ENCODE assay signal across 8 cellular contexts in the genomic region with DNA sequence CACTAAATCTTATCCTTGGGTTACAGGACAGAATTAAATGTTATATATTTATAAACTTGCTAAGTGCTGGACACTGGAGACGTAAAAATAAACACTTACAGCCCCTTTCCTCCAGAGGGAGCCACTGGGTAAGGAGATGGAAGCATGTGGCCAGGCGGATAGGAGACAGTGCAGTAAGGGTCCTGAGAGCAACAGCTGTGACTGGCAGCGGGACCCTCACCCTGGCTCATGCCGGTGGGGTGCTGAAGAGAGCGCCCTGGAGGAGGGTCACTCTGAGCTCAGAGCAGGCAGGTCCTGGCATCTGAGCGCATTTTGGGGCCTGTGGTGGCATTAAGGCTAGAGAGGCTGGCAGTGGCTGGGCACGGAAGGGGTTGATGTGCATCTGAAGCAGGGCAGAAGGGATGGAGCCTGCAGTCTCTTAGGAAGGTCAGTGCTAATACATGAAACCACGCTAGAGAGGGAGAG. TPM values are rescaled to one million over a fixed set of nuclear protein-coding genes. Genes with fewer than 3 reads are reported as not detected.
A peak's percentile ranks its signal among the peaks of the same experiment; 100 is the strongest.
DNase-seq lines count a peak whose midpoint lies in the region; ATAC-seq and TF ChIP-seq lines count a peak whose summit lies in the region.

No MANE protein-coding gene starts in this region.

- H3K27me3 Mint-ChIP-seq in effector memory CD8-positive, alpha-beta T cell = no peaks in the 10 kb centered on the region

- H3K4me3 ChIP-seq in RWPE2 (ENCODE audit: severe bottlenecking) (no peak overlapping the region), neural cell (ENCODE audit: low read length) (no peak overlapping the region)

- H3K4me1 Mint-ChIP-seq in effector memory CD8-positive, alpha-beta T cell (ENCODE audit: low read depth in 2 of 2) = peaks cover 13% of the 10 kb centered on the region in 2 donors

- no peaks in the 10 kb centered on the region for H3K4me1 ChIP-seq in RWPE2 (ENCODE audit: insufficient read depth, poor library complexity, severe bottlenecking)

- ATAC-seq in RWPE2 (ENCODE audit: low read depth) = no peak
- peak; percentile 68 for ATAC-seq in effector memory CD8-positive, alpha-beta T cell (replicated peaks)

- no peak overlapping the region for H2AFZ ChIP-seq in neural cell (ENCODE audit: low read depth, low read length)

- H3K27ac ChIP-seq in RWPE2 (ENCODE audit: poor library complexity, severe bottlenecking) = no peak overlapping the region
- H3K27ac ChIP-seq in neural cell (ENCODE audit: low read length) = no peak overlapping the region

- TF ChIP-seq RAD21 in neural cell (conservative IDR thresholded peaks at IDR 0.05) = peak; percentile 24

- H3K9ac ChIP-seq in neural cell (ENCODE audit: low read length) = no peak overlapping the region

- no peaks in the 10 kb centered on the region for H4K20me1 ChIP-seq in neural cell (ENCODE audit: insufficient read depth)

- peak; percentile 53 for TF ChIP-seq CTCF in RWPE2 (IDR thresholded peaks at IDR 0.05; ENCODE audit: poor library complexity, severe bottlenecking)
- TF ChIP-seq CTCF in neural cell (IDR thresholded peaks at IDR 0.05; ENCODE audit: poor library complexity, severe bottlenecking) = peak; percentile 50

- no peaks in the 10 kb centered on the region for H3K9me3 Mint-ChIP-seq in effector memory CD8-positive, alpha-beta T cell

- no peaks in the 10 kb centered on the region for H3K9me2 ChIP-seq in neural cell (ENCODE audit: insufficient read depth, low read length)

- H3F3A ChIP-seq in neural cell (ENCODE audit: insufficient read depth, low read length, poor library complexity, severe bottlenecking) = no peaks in the 10 kb centered on the region

- H3K79me2 ChIP-seq in neural cell (replicated peaks; ENCODE audit: insufficient read depth, low read length) = no peaks in the 10 kb centered on the region

- DNase-seq in COR-L47 (lab: John Stamatoyannopoulos, UW) (peak; percentile 19), H4 (ENCODE audit: low spot score) (peak; percentile 58), RWPE2 (ENCODE audit: low spot score) (no peak), occipital lobe (lab: John Stamatoyannopoulos, UW) (no peak), mucosa of gallbladder (ENCODE audit: low spot score) (no peak), GF-D8 (lab: John Stamatoyannopoulos, UW) (no peak)
- peak in 2 of 3 experiments; percentile 20 to 31 for DNase-seq in effector memory CD8-positive, alpha-beta T cell

- H3K27me3 ChIP-seq in RWPE2 (ENCODE audit: insufficient read depth, poor library complexity, severe bottlenecking) = no peaks in the 10 kb centered on the region
- H3K27me3 ChIP-seq in neural cell (ENCODE audit: insufficient read depth, low read depth, low read length) = no peaks in the 10 kb centered on the region

- no peak for TF ChIP-seq EP300 in neural cell (conservative IDR thresholded peaks at IDR 0.05; ENCODE audit: poor library complexity, severe bottlenecking)

- H3K4me2 ChIP-seq in neural cell (ENCODE audit: low read length) = no peak overlapping the region

- H3K4me3 Mint-ChIP-seq in effector memory CD8-positive, alpha-beta T cell = peak overlapping the region in 1 of 2 donors; percentile 15

- peaks cover 91% of the 10 kb centered on the region for H3K36me3 Mint-ChIP-seq in effector memory CD8-positive, alpha-beta T cell (ENCODE audit: insufficient read depth)

- no peak overlapping the region for H3K27ac Mint-ChIP-seq in effector memory CD8-positive, alpha-beta T cell

- H3K36me3 ChIP-seq in RWPE2 (ENCODE audit: low read depth) (peaks cover 98% of the 10 kb centered on the region), neural cell (ENCODE audit: insufficient read depth, low read length) (peaks cover 11% of the 10 kb centered on the region)

- H3K9me3 ChIP-seq in RWPE2 (ENCODE audit: severe bottlenecking) (no peaks in the 10 kb centered on the region), neural cell (ENCODE audit: low read length) (no peaks in the 10 kb centered on the region)

TF ChIP-seq in neural cell, 6 proteins besides CTCF, POLR2A, EP300 and RAD21:
- TF ChIP-seq, protein P1, sequence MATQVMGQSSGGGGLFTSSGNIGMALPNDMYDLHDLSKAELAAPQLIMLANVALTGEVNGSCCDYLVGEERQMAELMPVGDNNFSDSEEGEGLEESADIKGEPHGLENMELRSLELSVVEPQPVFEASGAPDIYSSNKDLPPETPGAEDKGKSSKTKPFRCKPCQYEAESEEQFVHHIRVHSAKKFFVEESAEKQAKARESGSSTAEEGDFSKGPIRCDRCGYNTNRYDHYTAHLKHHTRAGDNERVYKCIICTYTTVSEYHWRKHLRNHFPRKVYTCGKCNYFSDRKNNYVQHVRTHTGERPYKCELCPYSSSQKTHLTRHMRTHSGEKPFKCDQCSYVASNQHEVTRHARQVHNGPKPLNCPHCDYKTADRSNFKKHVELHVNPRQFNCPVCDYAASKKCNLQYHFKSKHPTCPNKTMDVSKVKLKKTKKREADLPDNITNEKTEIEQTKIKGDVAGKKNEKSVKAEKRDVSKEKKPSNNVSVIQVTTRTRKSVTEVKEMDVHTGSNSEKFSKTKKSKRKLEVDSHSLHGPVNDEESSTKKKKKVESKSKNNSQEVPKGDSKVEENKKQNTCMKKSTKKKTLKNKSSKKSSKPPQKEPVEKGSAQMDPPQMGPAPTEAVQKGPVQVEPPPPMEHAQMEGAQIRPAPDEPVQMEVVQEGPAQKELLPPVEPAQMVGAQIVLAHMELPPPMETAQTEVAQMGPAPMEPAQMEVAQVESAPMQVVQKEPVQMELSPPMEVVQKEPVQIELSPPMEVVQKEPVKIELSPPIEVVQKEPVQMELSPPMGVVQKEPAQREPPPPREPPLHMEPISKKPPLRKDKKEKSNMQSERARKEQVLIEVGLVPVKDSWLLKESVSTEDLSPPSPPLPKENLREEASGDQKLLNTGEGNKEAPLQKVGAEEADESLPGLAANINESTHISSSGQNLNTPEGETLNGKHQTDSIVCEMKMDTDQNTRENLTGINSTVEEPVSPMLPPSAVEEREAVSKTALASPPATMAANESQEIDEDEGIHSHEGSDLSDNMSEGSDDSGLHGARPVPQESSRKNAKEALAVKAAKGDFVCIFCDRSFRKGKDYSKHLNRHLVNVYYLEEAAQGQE (IDR thresholded peaks at IDR 0.05; ENCODE audit: borderline replicate concordance) = no peak
- peak; percentile 53 for TF ChIP-seq SMC3 (conservative IDR thresholded peaks at IDR 0.05; ENCODE audit: poor library complexity)

RNA-seq across cellular contexts. Expression of a gene that starts 16.0 kb away (rescaled TPM):
- 314 and 320 TPM in 2 replicates for total RNA-seq in H4 (2014; rRNA removed; shearing (Covaris generic))
- polyA plus RNA-seq in neural cell = 91.6 and 96.5 TPM in 2 replicates
- 113 and 114 TPM in 2 replicates for polyA minus RNA-seq in neural cell
- total RNA-seq in occipital lobe = 77.2 TPM
- total RNA-seq in mucosa of gallbladder = 203 TPM

RNA-seq across cellular contexts. Expression of a gene that starts 55.4 kb away (rescaled TPM):
- total RNA-seq in H4 (2014; rRNA removed; shearing (Covaris generic)) = 131 and 136 TPM in 2 replicates
- polyA plus RNA-seq in neural cell = 83.3 and 95.2 TPM in 2 replicates
- polyA minus RNA-seq in neural cell = 54.3 and 61.8 TPM in 2 replicates
- 38.5 TPM for total RNA-seq in occipital lobe
- total RNA-seq in mucosa of gallbladder = 20.6 TPM

Comparison
In these comparisons a context has a peak if more than half of its experiments do, and no peak if none do; other contexts are left out.
1. DNase-seq: peak in COR-L47 (single experiment), H4 (single experiment) and effector memory CD8-positive, alpha-beta T cell (2 of 3); none in RWPE2 (single experiment), occipital lobe (single experiment), mucosa of gallbladder (single experiment) and GF-D8 (single experiment).